ENCODE assay signal across 9 cellular contexts in the genomic region with DNA sequence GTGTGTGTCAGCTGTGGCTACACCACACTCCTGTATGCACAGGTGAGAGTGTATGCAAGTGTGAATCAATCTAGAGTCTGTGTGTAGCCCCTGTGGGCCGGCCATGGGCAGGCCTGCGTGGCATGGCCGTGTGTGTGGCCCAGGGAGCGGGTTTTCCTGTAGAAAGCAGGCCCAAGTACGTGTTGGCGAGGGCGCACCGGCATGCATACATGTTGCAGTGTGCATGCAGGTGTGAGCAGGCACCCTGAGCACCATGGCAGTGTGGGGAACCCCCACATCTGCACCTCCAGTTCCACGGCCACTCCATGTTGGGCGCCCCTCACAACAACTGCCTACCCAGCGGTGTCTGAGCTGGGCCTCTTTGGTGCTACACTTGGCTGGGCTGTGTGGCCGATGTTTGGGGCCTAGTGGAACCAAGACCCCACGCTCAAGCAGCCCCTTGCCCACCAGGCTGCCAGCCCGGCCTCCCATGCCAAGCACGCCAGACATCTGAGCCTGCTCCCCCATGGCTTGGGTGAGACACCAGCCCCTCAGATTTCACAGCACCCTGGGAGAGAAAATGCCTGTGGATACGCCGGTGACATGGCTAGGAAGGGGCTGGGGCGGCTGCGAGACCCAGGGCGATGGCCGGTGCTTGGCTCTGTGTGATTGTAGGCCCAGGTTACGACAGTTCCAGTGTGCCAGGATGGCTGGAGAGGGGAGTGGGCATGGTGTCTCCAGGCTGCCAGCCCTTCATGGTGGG. TPM values are rescaled to one million over a fixed set of nuclear protein-coding genes. Genes with fewer than 3 reads are reported as not detected.
DNase-seq lines count a peak whose midpoint lies in the region; ATAC-seq and TF ChIP-seq lines count a peak whose summit lies in the region.
"Had no signal": no experiment of that assay in that cellular context is flagged by ENCODE, and none has a peak within 500 bp of the region (broad histone marks: within the 10 kb centered on the region; RNA-seq: fewer than 3 reads in every experiment).

No MANE protein-coding gene starts in this region.

- no peak overlapping the region for H2AFZ ChIP-seq in SK-N-SH (ENCODE audit: low read depth)

- no peaks in the 10 kb centered on the region for H3K9me3 ChIP-seq in SK-N-SH

- H3K9me3 Mint-ChIP-seq in activated naive CD8-positive, alpha-beta T cell treated with anti-CD3 and anti-CD28 coated beads, Interleukin-2, amount 50 U/mL, for 24 hours = no peaks in the 10 kb centered on the region

- POLR2A ChIA-PET in SK-N-SH (lab: Yijun Ruan, JAX) = no interaction called here

- H3K27me3 ChIP-seq in SK-N-SH (ENCODE audit: insufficient read depth) (no peaks in the 10 kb centered on the region), layer of hippocampus (ENCODE audit: control insufficient read depth, insufficient read depth, low read length) (no peaks in the 10 kb centered on the region)

- TF ChIP-seq EP300 in SK-N-SH (IDR thresholded peaks at IDR 0.05; ENCODE audit: borderline replicate concordance in 1 of 2, low read depth in 1 of 2, low read length in 1 of 2) = no peak

- DNase-seq in SK-N-SH (no peak), substantia nigra (lab: John Stamatoyannopoulos, UW) (no peak), HPDE6-E6E7 (ENCODE audit: extremely low spot score) (no peak), SKM-1 treated with dmso at 0.1 percent for 144 hours (lab: John Stamatoyannopoulos, UW; ENCODE audit: unreplicated experiment) (no peak), NCI-H69 (lab: John Stamatoyannopoulos, UW) (no peak)
- no peak for DNase-seq in activated naive CD8-positive, alpha-beta T cell treated with anti-CD3 and anti-CD28 coated beads, Interleukin-2, amount 50 U/mL, for 24 hours
- DNase-seq: NCI-H1694 treated with DMSO at 0.1 percent for 48 hours had no signal

- 0 out of 4 replicates have a peak overlapping the region, but pooled peaks of 1 of the 2 experiments have one; percentile 76 for H3K4me3 ChIP-seq in SK-N-SH (ENCODE audit: low read depth in 2 of 2, low read length in 1 of 2)

- no peak overlapping the region for H3K9ac ChIP-seq in SK-N-SH

- H3K79me2 ChIP-seq in SK-N-SH (ENCODE audit: insufficient read depth) = peaks cover 40% of the 10 kb centered on the region

- H3K4me2 ChIP-seq in SK-N-SH = peak overlapping the region; percentile 92

- peaks cover 3% of the 10 kb centered on the region for H3F3A ChIP-seq in SK-N-SH (replicated peaks; ENCODE audit: insufficient read depth)

- H3K27ac ChIP-seq in SK-N-SH (ENCODE audit: low read depth in 2 of 2, low read length in 1 of 2) = no peak overlapping the region
- peak overlapping the region; percentile 84 for H3K27ac ChIP-seq in layer of hippocampus (ENCODE audit: low read depth, low read length)
- H3K27ac ChIP-seq in substantia nigra (ENCODE audit: low read depth, low read length, poor library complexity, severe bottlenecking) = peak overlapping the region; percentile 86

- H3K4me1 Mint-ChIP-seq in activated naive CD8-positive, alpha-beta T cell treated with anti-CD3 and anti-CD28 coated beads, Interleukin-2, amount 50 U/mL, for 24 hours = peaks cover 11% of the 10 kb centered on the region

- H3K27ac Mint-ChIP-seq in activated naive CD8-positive, alpha-beta T cell treated with anti-CD3 and anti-CD28 coated beads, Interleukin-2, amount 50 U/mL, for 24 hours = peak overlapping the region; percentile 33

- H3K36me3 ChIP-seq in SK-N-SH (replicated peaks in 1 of 2; ENCODE audit: control insufficient read depth in 1 of 2, insufficient read depth in 2 of 2, low read length in 1 of 2) = no peaks in the 10 kb centered on the region

- CTCF ChIA-PET in SK-N-SH (lab: Yijun Ruan, JAX) = interaction anchor here (1.0 to 2.5 kb wide), 6 partner anchors 14 to 97 kb away, joined by 3 to 12 read pairs (median 5); no protein-coding TSS in a partner anchor

- peaks cover 9% of the 10 kb centered on the region; the same call in 1 of the 2 replicates for H4K20me1 ChIP-seq in SK-N-SH (ENCODE audit: insufficient read depth)

- H3K4me1 ChIP-seq in SK-N-SH (ENCODE audit: control insufficient read depth in 1 of 2, insufficient read depth in 2 of 2, low read depth in 1 of 2, low read length in 1 of 2) = peaks cover 0 to 17% of the 10 kb centered on the region in 2 experiments; a peak in 1 of 4 replicates

- no peaks in the 10 kb centered on the region for H3K9me2 ChIP-seq in SK-N-SH

- H3K4me3 Mint-ChIP-seq in activated naive CD8-positive, alpha-beta T cell treated with anti-CD3 and anti-CD28 coated beads, Interleukin-2, amount 50 U/mL, for 24 hours = peak overlapping the region; percentile 67

- TF ChIP-seq RAD21 in SK-N-SH (IDR thresholded peaks at IDR 0.05; ENCODE audit: low read length) = no peak

- ATAC-seq in SK-N-SH treated with all-trans-retinoic acid at 6 μM for 48 hours = no peak
- ATAC-seq in activated naive CD8-positive, alpha-beta T cell treated with anti-CD3 and anti-CD28 coated beads, Interleukin-2, amount 50 U/mL, for 24 hours = no peak

- H3K27me3 Mint-ChIP-seq in activated naive CD8-positive, alpha-beta T cell treated with anti-CD3 and anti-CD28 coated beads, Interleukin-2, amount 50 U/mL, for 24 hours = peaks cover 10% of the 10 kb centered on the region

- 97% methylated on average over 16 of the region's 22 CpGs for WGBS in SK-N-SH (ENCODE audit: low lambda C conversion rate)

- no peaks in the 10 kb centered on the region for H3K36me3 Mint-ChIP-seq in activated naive CD8-positive, alpha-beta T cell treated with anti-CD3 and anti-CD28 coated beads, Interleukin-2, amount 50 U/mL, for 24 hours (ENCODE audit: low read depth)

- no peak for TF ChIP-seq CTCF in SK-N-SH (IDR thresholded peaks at IDR 0.05)

TF ChIP-seq in SK-N-SH, 30 proteins besides CTCF, POLR2A, EP300 and RAD21 (continues in another document):
- TF ChIP-seq, protein P1, sequence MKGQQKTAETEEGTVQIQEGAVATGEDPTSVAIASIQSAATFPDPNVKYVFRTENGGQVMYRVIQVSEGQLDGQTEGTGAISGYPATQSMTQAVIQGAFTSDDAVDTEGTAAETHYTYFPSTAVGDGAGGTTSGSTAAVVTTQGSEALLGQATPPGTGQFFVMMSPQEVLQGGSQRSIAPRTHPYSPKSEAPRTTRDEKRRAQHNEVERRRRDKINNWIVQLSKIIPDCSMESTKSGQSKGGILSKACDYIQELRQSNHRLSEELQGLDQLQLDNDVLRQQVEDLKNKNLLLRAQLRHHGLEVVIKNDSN (IDR thresholded peaks at IDR 0.05; ENCODE audit: borderline replicate concordance, low read depth) = no peak
- TF ChIP-seq SIN3A (IDR thresholded peaks at IDR 0.05; ENCODE audit: borderline replicate concordance, low read depth, low read length) = no peak

TF ChIP-seq in SK-N-SH treated with all-trans-retinoic acid at 6 μM for 48 hours, 23 proteins besides CTCF, POLR2A, EP300 and RAD21:
- TF ChIP-seq ZNF70 (CRISPR knock-in tag; IDR thresholded peaks at IDR 0.05) = no peak
- no peak for TF ChIP-seq ZC3H10 (CRISPR knock-in tag; IDR thresholded peaks at IDR 0.05)
- no peak for TF ChIP-seq RARB (CRISPR knock-in tag; IDR thresholded peaks at IDR 0.05)
- TF ChIP-seq BACH2 (CRISPR knock-in tag; IDR thresholded peaks at IDR 0.05; ENCODE audit: borderline replicate concordance) = no peak
- TF ChIP-seq TOX (CRISPR knock-in tag; IDR thresholded peaks at IDR 0.05; ENCODE audit: borderline replicate concordance) = no peak
- TF ChIP-seq, protein P2, sequence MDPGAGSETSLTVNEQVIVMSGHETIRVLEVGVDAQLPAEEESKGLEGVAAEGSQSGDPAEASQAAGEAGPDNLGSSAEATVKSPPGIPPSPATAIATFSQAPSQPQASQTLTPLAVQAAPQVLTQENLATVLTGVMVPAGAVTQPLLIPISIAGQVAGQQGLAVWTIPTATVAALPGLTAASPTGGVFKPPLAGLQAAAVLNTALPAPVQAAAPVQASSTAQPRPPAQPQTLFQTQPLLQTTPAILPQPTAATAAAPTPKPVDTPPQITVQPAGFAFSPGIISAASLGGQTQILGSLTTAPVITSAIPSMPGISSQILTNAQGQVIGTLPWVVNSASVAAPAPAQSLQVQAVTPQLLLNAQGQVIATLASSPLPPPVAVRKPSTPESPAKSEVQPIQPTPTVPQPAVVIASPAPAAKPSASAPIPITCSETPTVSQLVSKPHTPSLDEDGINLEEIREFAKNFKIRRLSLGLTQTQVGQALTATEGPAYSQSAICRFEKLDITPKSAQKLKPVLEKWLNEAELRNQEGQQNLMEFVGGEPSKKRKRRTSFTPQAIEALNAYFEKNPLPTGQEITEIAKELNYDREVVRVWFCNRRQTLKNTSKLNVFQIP (CRISPR knock-in tag; IDR thresholded peaks at IDR 0.05; ENCODE audit: borderline replicate concordance, low read depth) = no peak
- TF ChIP-seq ISL1 (CRISPR knock-in tag; IDR thresholded peaks at IDR 0.05) = no peak
- TF ChIP-seq OSR1 (CRISPR knock-in tag; IDR thresholded peaks at IDR 0.05) = no peak

RNA-seq across cellular contexts. Expression of a gene that starts 2.1 kb away (rescaled TPM):
- 5.1 and 14.8 TPM in 2 replicates for polyA plus RNA-seq in SK-N-SH (2012; rRNA removed)
- polyA plus RNA-seq in SK-N-SH (2012; cell fraction: cytosol; rRNA removed) = 9.1 and 13.3 TPM in 2 replicates
- polyA plus RNA-seq in SK-N-SH (2012; cell fraction: nucleus; rRNA removed) = 14.0 and 14.9 TPM in 2 replicates

RNA-seq across cellular contexts. Expression of a gene that starts 28.0 kb away (rescaled TPM):
- polyA plus RNA-seq in SK-N-SH (2012; rRNA removed) = 1.0 and 1.6 TPM in 2 replicates
- 0.95 and 1.0 TPM in 2 replicates for polyA plus RNA-seq in SK-N-SH (2012; cell fraction: cytosol; rRNA removed)
- 1.4 and 3.0 TPM in 2 replicates for polyA plus RNA-seq in SK-N-SH (2012; cell fraction: nucleus; rRNA removed)

RNA-seq across cellular contexts. Expression of a gene that starts 40.4 kb away (rescaled TPM):
- polyA plus RNA-seq in SK-N-SH (2012; rRNA removed) = 65.7 and 91.8 TPM in 2 replicates
- 55.7 and 67.8 TPM in 2 replicates for polyA plus RNA-seq in SK-N-SH (2012; cell fraction: cytosol; rRNA removed)
- polyA plus RNA-seq in SK-N-SH (2012; cell fraction: nucleus; rRNA removed) = 31.0 and 46.6 TPM in 2 replicates

RNA-seq across cellular contexts. Expression of a gene that starts 51.7 kb away (rescaled TPM):
- polyA plus RNA-seq in SK-N-SH (2012; rRNA removed) = 60.4 and 116 TPM in 2 replicates
- polyA plus RNA-seq in SK-N-SH (2012; cell fraction: cytosol; rRNA removed) = 49.7 and 70.4 TPM in 2 replicates
- polyA plus RNA-seq in SK-N-SH (2012; cell fraction: nucleus; rRNA removed) = 173 and 199 TPM in 2 replicates

RNA-seq across cellular contexts. Expression of a gene that starts 59.0 kb away (rescaled TPM):
- 1,316 and 1,334 TPM in 2 replicates for polyA plus RNA-seq in SK-N-SH (2012; rRNA removed)
- polyA plus RNA-seq in SK-N-SH (2012; cell fraction: cytosol; rRNA removed) = 1,211 and 1,253 TPM in 2 replicates
- 904 and 910 TPM in 2 replicates for polyA plus RNA-seq in SK-N-SH (2012; cell fraction: nucleus; rRNA removed)

Comparison
In these comparisons a context has a peak if more than half of its experiments do, and no peak if none do; other contexts are left out.
1. H3K27ac ChIP-seq: peak in layer of hippocampus (single experiment) and substantia nigra (single experiment); none in SK-N-SH (0 of 2).